Comparison of ENCODE assay signal across 20 cellular contexts in genomic region chr14:58695514-58695913, GRCh38.
"Had no signal": no experiment of that assay in that cellular context is flagged by ENCODE, and none has a peak within 500 bp of the region (broad histone marks: within the 10 kb centered on the region; RNA-seq: fewer than 3 reads in every experiment).

No MANE protein-coding gene starts in this region.

- H3K27ac Mint-ChIP-seq: effector memory CD8-positive, alpha-beta T cell; endodermal cell; mesothelial cell of epicardium had no signal

- H3K9me3 Mint-ChIP-seq: effector memory CD8-positive, alpha-beta T cell; endodermal cell; mesothelial cell of epicardium had no signal

- DNase-seq: effector CD8-positive, alpha-beta T cell; effector memory CD8-positive, alpha-beta T cell; endodermal cell; erythroblast; esophagus squamous epithelium; foreskin fibroblast; foreskin melanocyte; gastrocnemius medialis; glutamatergic neuron; head of caudate nucleus; heart right ventricle; hippocampal formation; left cardiac atrium; left lung; left ventricle myocardium superior; lower lobe of right lung; mesenchymal stem cell; mucosa of descending colon had no signal

- H3K36me3 Mint-ChIP-seq: mesothelial cell of epicardium had no signal

- H3K4me3 Mint-ChIP-seq: effector memory CD8-positive, alpha-beta T cell; endodermal cell; mesothelial cell of epicardium had no signal

- ATAC-seq: effector memory CD8-positive, alpha-beta T cell; esophagus mucosa; gastrocnemius medialis; heart right ventricle; left cardiac atrium; left lung; left ventricle myocardium superior; lower lobe of right lung; mucosa of descending colon had no signal
